Comparison of ENCODE assay signal across 10 cellular contexts in genomic region chr10:118958984-118959916, GRCh38.
A peak's percentile ranks its signal among the peaks of the same experiment; 100 is the strongest.
DNase-seq lines count a peak whose midpoint lies in the region; ATAC-seq, FAIRE-seq and TF ChIP-seq lines count a peak whose summit lies in the region.
"Had no signal": no experiment of that assay in that cellular context is flagged by ENCODE, and none has a peak within 500 bp of the region (broad histone marks: within the 10 kb centered on the region; RNA-seq: fewer than 3 reads in every experiment).

No MANE protein-coding gene starts in this region.

- H3K4me1 Mint-ChIP-seq in Calu3 (ENCODE audit: low read depth, unreplicated experiment), result peaks cover 8% of the 10 kb centered on the region

- peaks cover 36% of the 10 kb centered on the region for H3K4me1 ChIP-seq in PC-3 (ENCODE audit: insufficient read depth, low read length)
- H3K4me1 ChIP-seq in esophagus muscularis mucosa, result peaks cover 22 to 37% (median 30%) of the 10 kb centered on the region in 4 donors
- no peaks in the 10 kb centered on the region for H3K4me1 ChIP-seq in pancreas

- TF ChIP-seq CTCF in Calu3 (IDR thresholded peaks at IDR 0.05; ENCODE audit: unreplicated experiment) (no peak), PC-3 (conservative IDR thresholded peaks at IDR 0.05; ENCODE audit: low read depth, low read length) (no peak), esophagus muscularis mucosa (IDR thresholded peaks at IDR 0.05) (no peak), pancreas (IDR thresholded peaks at IDR 0.05) (no peak)

- peak; percentile 17 for DNase-seq in Calu3
- peak; percentile 79 for DNase-seq in PC-3
- DNase-seq in esophagus muscularis mucosa (ENCODE audit: extremely low spot score), result no peak
- DNase-seq in pancreas, result peak in 2 of 6 donors; percentile 27 to 33
- DNase-seq in NCI-H748 (lab: John Stamatoyannopoulos, UW; ENCODE audit: unreplicated experiment), result no peak
- no peak for DNase-seq in stimulated activated CD4-positive, alpha-beta T cell treated with anti-CD3 and anti-CD28 coated beads, Interleukin-2, amount 100 ng/mL, for 24 hours

- no peaks in the 10 kb centered on the region for H3K36me3 ChIP-seq in PC-3 (ENCODE audit: low read depth, low read length)
- no peaks in the 10 kb centered on the region for H3K36me3 ChIP-seq in esophagus muscularis mucosa
- H3K36me3 ChIP-seq in pancreas, result no peaks in the 10 kb centered on the region

- H3K27ac ChIP-seq in PC-3 (ENCODE audit: low read length) (peak overlapping the region; percentile 72), esophagus muscularis mucosa (replicated peaks in 1 of 4) (peak overlapping the region; percentile 25 to 40 (median 32)), pancreas (no peak overlapping the region)

- H3K27me3 Mint-ChIP-seq in Calu3 (ENCODE audit: unreplicated experiment), result no peaks in the 10 kb centered on the region
- H3K27me3 Mint-ChIP-seq: stimulated activated naive CD8-positive, alpha-beta T cell treated with anti-CD3 and anti-CD28 coated beads, Interleukin-15, Interleukin-2, amounts not matched to agents 100 ng/mL and 50 ng/mL, for 24 hours had no signal

- H3F3A ChIP-seq in PC-3 (ENCODE audit: low read length, unreplicated experiment), result no peaks in the 10 kb centered on the region

- CTCF ChIA-PET in Calu3 (lab: Charles Lee), result interaction anchor here (0.5 kb wide), 1 partner anchor 57 kb away, joined by 7 read pairs; no protein-coding TSS in a partner anchor
- CTCF ChIA-PET in PC-3 (lab: Charles Lee), result interaction anchor here (0.6 kb wide), 1 partner anchor 72 kb away, joined by 4 read pairs; no protein-coding TSS in a partner anchor

- no peak overlapping the region for H2AFZ ChIP-seq in PC-3 (ENCODE audit: low read length)

- no peaks in the 10 kb centered on the region for H3K9me3 Mint-ChIP-seq in Calu3 (ENCODE audit: low read depth, unreplicated experiment)
- H3K9me3 Mint-ChIP-seq: stimulated activated naive CD8-positive, alpha-beta T cell treated with anti-CD3 and anti-CD28 coated beads, Interleukin-15, Interleukin-2, amounts not matched to agents 100 ng/mL and 50 ng/mL, for 24 hours had no signal

- WGBS in esophagus muscularis mucosa, result 21% methylated on average over 7 of the region's 10 CpGs
- WGBS in pancreas, 2 donors, result 43 to 53% methylated on average over 10 of the region's 10 CpGs

- H3K9me2 ChIP-seq in PC-3 (replicated peaks; ENCODE audit: low read length), result no peaks in the 10 kb centered on the region

- no peak for TF ChIP-seq POLR2A in esophagus muscularis mucosa (IDR thresholded peaks at IDR 0.05; ENCODE audit: low read depth)

- ATAC-seq in PC-3, result peak; percentile 76
- peak; percentile 81 to 92 (median 90) for ATAC-seq in pancreas
- no peak for ATAC-seq in GM18519 (IDR thresholded peaks at IDR 0.05; ENCODE audit: low FRiP score, unreplicated experiment)
- no peak for ATAC-seq in HG02763 (IDR thresholded peaks at IDR 0.05; ENCODE audit: unreplicated experiment)

- no peak overlapping the region for H3K4me3 ChIP-seq in PC-3 (ENCODE audit: low read length)
- no peak overlapping the region for H3K4me3 ChIP-seq in esophagus muscularis mucosa
- H3K4me3 ChIP-seq in pancreas, result no peak overlapping the region

- no peaks in the 10 kb centered on the region for H3K27me3 ChIP-seq in PC-3 (ENCODE audit: low read length)
- no peaks in the 10 kb centered on the region for H3K27me3 ChIP-seq in esophagus muscularis mucosa
- H3K27me3 ChIP-seq in pancreas, result no peaks in the 10 kb centered on the region

- no TSS peak for BruUV-seq in Calu3 (replicated peaks; lab: Mats Ljungman, UMichigan)
- no TSS peak for BruUV-seq in PC-3 (replicated peaks; lab: Mats Ljungman, UMichigan)

- H4K20me1 ChIP-seq in PC-3 (ENCODE audit: low read length), result no peaks in the 10 kb centered on the region

- no peak for TF ChIP-seq EP300 in esophagus muscularis mucosa (IDR thresholded peaks at IDR 0.05)

- no peaks in the 10 kb centered on the region for H3K9me3 ChIP-seq in PC-3 (ENCODE audit: low read length)
- H3K9me3 ChIP-seq in esophagus muscularis mucosa, result no peaks in the 10 kb centered on the region
- H3K9me3 ChIP-seq in pancreas, result no peaks in the 10 kb centered on the region

- no peaks in the 10 kb centered on the region for H3K79me2 ChIP-seq in PC-3 (ENCODE audit: low read length)

- intact Hi-C loops in Calu3 (cut with micrococcal nuclease; ENCODE audit: unreplicated experiment), result no loop called here
- intact Hi-C loops in PC-3 (cut with micrococcal nuclease), result no loop called here
- intact Hi-C loops in esophagus muscularis mucosa (cut with DNase I), result no loop called here
- intact Hi-C loops in pancreas (cut with DNase I), result no loop called here

- no peaks in the 10 kb centered on the region for H3K36me3 Mint-ChIP-seq in Calu3 (ENCODE audit: insufficient read depth, unreplicated experiment)

- POLR2A ChIA-PET in PC-3 (lab: Charles Lee; ENCODE audit: unreplicated experiment), result no interaction called here

- no peak for FAIRE-seq in pancreas (lab: Jason Lieb, UNC)
- FAIRE-seq: GM18507 had no signal

- peak overlapping the region; percentile 15; the same call in 1 of the 2 replicates for H3K9ac ChIP-seq in PC-3 (ENCODE audit: low read length)

- no peak overlapping the region for H3K27ac Mint-ChIP-seq in Calu3 (ENCODE audit: unreplicated experiment)
- H3K27ac Mint-ChIP-seq: stimulated activated naive CD8-positive, alpha-beta T cell treated with anti-CD3 and anti-CD28 coated beads, Interleukin-15, Interleukin-2, amounts not matched to agents 100 ng/mL and 50 ng/mL, for 24 hours had no signal

- no peak overlapping the region for H3K4me3 Mint-ChIP-seq in Calu3 (ENCODE audit: low read depth, unreplicated experiment)
- H3K4me3 Mint-ChIP-seq: stimulated activated naive CD8-positive, alpha-beta T cell treated with anti-CD3 and anti-CD28 coated beads, Interleukin-15, Interleukin-2, amounts not matched to agents 100 ng/mL and 50 ng/mL, for 24 hours had no signal

- H3K4me2 ChIP-seq in PC-3 (ENCODE audit: low read length), result peak overlapping the region; percentile 67

Comparison
In these comparisons a context has a peak if more than half of its experiments do, and no peak if none do; other contexts are left out.
1. DNase-seq: peak in Calu3 (single experiment) and PC-3 (single experiment); none in esophagus muscularis mucosa (single experiment), NCI-H748 (single experiment) and stimulated activated CD4-positive, alpha-beta T cell treated with anti-CD3 and anti-CD28 coated beads, Interleukin-2, amount 100 ng/mL, for 24 hours (0 of 2).
2. ATAC-seq: peak in PC-3 (single experiment) and pancreas (4 of 4); none in GM18519 (single experiment) and HG02763 (single experiment).
3. H3K27ac ChIP-seq: peak in PC-3 (single experiment) and esophagus muscularis mucosa (4 of 4); none in pancreas (0 of 4).